ENCODE assay signal across 28 cellular contexts in genomic region chr2:181607629-181608627, GRCh38. TPM values are rescaled to one million over a fixed set of nuclear protein-coding genes. Genes with fewer than 3 reads are reported as not detected.
DNase-seq lines count a peak whose midpoint lies in the region; ATAC-seq lines count a peak whose summit lies in the region.
"Had no signal": no experiment of that assay in that cellular context is flagged by ENCODE, and none has a peak within 500 bp of the region (broad histone marks: within the 10 kb centered on the region; RNA-seq: fewer than 3 reads in every experiment).

No MANE protein-coding gene starts in this region.

- CTCF ChIA-PET in T-cell (lab: Charles Lee): interaction anchor here (0.7 to 0.9 kb wide), 3 partner anchors 35 to 626 kb away, joined by 3 read pairs; no protein-coding TSS in a partner anchor

- peaks cover 26% of the 10 kb centered on the region for H3K4me1 Mint-ChIP-seq in stimulated activated naive CD8-positive, alpha-beta T cell treated with anti-CD3 and anti-CD28 coated beads, Interleukin-15, amount 100 ng/mL, for 72 hours
- H3K4me1 Mint-ChIP-seq in T-cell: peaks cover 18 to 27% (median 23%) of the 10 kb centered on the region in 3 donors
- H3K4me1 Mint-ChIP-seq: brain, neural progenitor cell had no signal

- POLR2A ChIA-PET in T-cell (lab: Charles Lee): interaction anchor here in 1 of 2 donors (0.5 to 1.2 kb wide), 3 partner anchors 9 to 629 kb away, joined by 3 read pairs; no protein-coding TSS in a partner anchor

- peak overlapping the region; percentile 27 to 41 for H3K4me3 Mint-ChIP-seq in stimulated activated naive CD8-positive, alpha-beta T cell treated with anti-CD3 and anti-CD28 coated beads, Interleukin-15, amount 100 ng/mL, for 72 hours
- H3K4me3 Mint-ChIP-seq in T-cell: peak overlapping the region in 1 of 3 donors; percentile 31
- H3K4me3 Mint-ChIP-seq: brain, IgD-negative memory B cell, neural progenitor cell had no signal

- peaks cover 19 to 22% of the 10 kb centered on the region in 2 donors for H3K9me3 Mint-ChIP-seq in stimulated activated naive CD8-positive, alpha-beta T cell treated with anti-CD3 and anti-CD28 coated beads, Interleukin-15, amount 100 ng/mL, for 72 hours
- H3K9me3 Mint-ChIP-seq in T-cell: peaks cover 0 to 19% (median 10%) of the 10 kb centered on the region in 3 donors
- H3K9me3 Mint-ChIP-seq: neural progenitor cell had no signal

- DNase-seq in NCI-H748 (lab: John Stamatoyannopoulos, UW; ENCODE audit: unreplicated experiment) (peak; percentile 15), NCI-H748 treated with DMSO at 0.1 percent for 48 hours (lab: John Stamatoyannopoulos, UW) (no peak), T-cell (no peak), 8988T (no peak)
- DNase-seq in stimulated activated naive CD8-positive, alpha-beta T cell treated with anti-CD3 and anti-CD28 coated beads, Interleukin-15, amount 100 ng/mL, for 72 hours: no peak
- no peak for DNase-seq in stimulated activated naive CD8-positive, alpha-beta T cell treated with anti-CD3 and anti-CD28 coated beads, Interleukin-15, Interleukin-2, amounts not matched to agents 100 U/mL and 50 U/mL, for 24 hours
- DNase-seq: activated effector memory CD4-positive, alpha-beta T cell treated with anti-CD3 and anti-CD28 coated beads, Interleukin-2, amount 50 U/mL, for 16 hours; amniotic stem cell; CD4-positive, alpha-beta memory T cell; cerebellar nuclear complex; dorsolateral prefrontal cortex; foreskin fibroblast; mesenchymal stem cell; NCI-H1092; NCI-H1694; NCI-H446; NCI-H82; RPMI8226; stimulated activated naive CD4-positive, alpha-beta T cell treated with Interleukin-2 at 50 U/mL for 16 hours had no signal

- peak; percentile 49 for ATAC-seq in stimulated activated naive CD8-positive, alpha-beta T cell treated with anti-CD3 and anti-CD28 coated beads, Interleukin-15, amount 100 ng/mL, for 72 hours
- ATAC-seq in stimulated activated naive CD8-positive, alpha-beta T cell treated with anti-CD3 and anti-CD28 coated beads, Interleukin-15, Interleukin-2, amounts not matched to agents 100 U/mL and 50 U/mL, for 24 hours: no peak
- ATAC-seq in T-cell (replicated peaks in 1 of 4) (peak in 2 of 4 experiments; percentile 41 to 57), HG02884 (IDR thresholded peaks at IDR 0.05; ENCODE audit: unreplicated experiment) (no peak), HG02973 (IDR thresholded peaks at IDR 0.05; ENCODE audit: unreplicated experiment) (no peak)
- ATAC-seq: left lobe of liver had no signal

- H3K36me3 Mint-ChIP-seq in T-cell: peaks cover 4% of the 10 kb centered on the region
- H3K36me3 Mint-ChIP-seq: brain, IgD-negative memory B cell, neural progenitor cell had no signal

- H3K27me3 Mint-ChIP-seq in stimulated activated naive CD8-positive, alpha-beta T cell treated with anti-CD3 and anti-CD28 coated beads, Interleukin-15, amount 100 ng/mL, for 72 hours: no peaks in the 10 kb centered on the region
- H3K27me3 Mint-ChIP-seq in T-cell: no peaks in the 10 kb centered on the region
- H3K27me3 Mint-ChIP-seq: brain; CD4-positive, alpha-beta memory T cell had no signal

- H3K27ac Mint-ChIP-seq in stimulated activated naive CD8-positive, alpha-beta T cell treated with anti-CD3 and anti-CD28 coated beads, Interleukin-15, amount 100 ng/mL, for 72 hours: peak overlapping the region in 1 of 2 donors; percentile 64
- H3K27ac Mint-ChIP-seq in T-cell: peak overlapping the region; percentile 37 to 42
- H3K27ac Mint-ChIP-seq: brain; CD4-positive, alpha-beta memory T cell; IgD-negative memory B cell; neural progenitor cell had no signal

RNA-seq across cellular contexts. Expression of gene CERKL, which starts 49.0 kb away (rescaled TPM):
- under 1 TPM in 1 of 5 donors, not detected in 4; 0.06 TPM for total RNA-seq in T-cell
- total RNA-seq: activated CD8-positive, alpha-beta memory T cell treated with anti-CD3 and anti-CD28 coated beads for 36 hours; left lobe of liver; thoracic aorta; urinary bladder had no signal
